In genomic region chr19:58513694-58514563, GRCh38 we compare ENCODE assay signal across 1 cellular context.
TF ChIP-seq lines count a peak whose summit lies in the region.

No MANE protein-coding gene starts in this region.

TF ChIP-seq in HepG2, 621 proteins besides CTCF, POLR2A, EP300 and RAD21 (continued from another document and continues in another):
- TF ChIP-seq, protein P1, sequence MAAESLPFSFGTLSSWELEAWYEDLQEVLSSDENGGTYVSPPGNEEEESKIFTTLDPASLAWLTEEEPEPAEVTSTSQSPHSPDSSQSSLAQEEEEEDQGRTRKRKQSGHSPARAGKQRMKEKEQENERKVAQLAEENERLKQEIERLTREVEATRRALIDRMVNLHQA (CRISPR knock-in tag; IDR thresholded peaks at IDR 0.05) = no peak
- TF ChIP-seq KLF13 (CRISPR knock-in tag; IDR thresholded peaks at IDR 0.05) (no peak), ZNF607 (CRISPR knock-in tag; IDR thresholded peaks at IDR 0.05; ENCODE audit: borderline replicate concordance) (peak; percentile 91), ZNF275 (CRISPR knock-in tag; IDR thresholded peaks at IDR 0.05; ENCODE audit: borderline replicate concordance) (peak; percentile 71; the same call in 1 of the 2 replicates), AHDC1 (CRISPR knock-in tag; IDR thresholded peaks at IDR 0.05; ENCODE audit: borderline replicate concordance) (no peak), SIN3A (IDR thresholded peaks at IDR 0.05; ENCODE audit: borderline replicate concordance, low read depth, low read length) (no peak), PTBP1 (IDR thresholded peaks at IDR 0.05; ENCODE audit: low read depth, low read length, poor library complexity, severe bottlenecking) (no peak), SAP130 (CRISPR knock-in tag; IDR thresholded peaks at IDR 0.05; ENCODE audit: low read depth) (peak; percentile 81), ZNF776 (CRISPR knock-in tag; IDR thresholded peaks at IDR 0.05) (peak; percentile 66; the same call in 1 of the 2 replicates), REL (CRISPR knock-in tag; conservative IDR thresholded peaks at IDR 0.05) (no peak; the same call in 1 of the 2 replicates), ZFP36L1 (CRISPR knock-in tag; IDR thresholded peaks at IDR 0.05) (peak; percentile 77; the same call in 1 of the 2 replicates), ZNF850 (CRISPR knock-in tag; conservative IDR thresholded peaks at IDR 0.05) (no peak), DR1 (CRISPR knock-in tag; IDR thresholded peaks at IDR 0.05) (peak; percentile 29; the same call in 1 of the 2 replicates), FOXO1 (CRISPR knock-in tag; IDR thresholded peaks at IDR 0.05) (0 out of 2 replicates have a peak, but pooled peaks have one; percentile 29), ZNF782 (CRISPR knock-in tag; IDR thresholded peaks at IDR 0.05; ENCODE audit: borderline replicate concordance) (peak; percentile 55), ATF3 (CRISPR knock-in tag; IDR thresholded peaks at IDR 0.05) (peak; percentile 49; the same call in 1 of the 2 replicates), POLR2G (IDR thresholded peaks at IDR 0.05; ENCODE audit: low read depth, low read length) (peak; percentile 89), ZFP82 (CRISPR knock-in tag; IDR thresholded peaks at IDR 0.05; ENCODE audit: borderline replicate concordance) (no peak), NFATC3 (CRISPR knock-in tag; IDR thresholded peaks at IDR 0.05) (no peak), ZBTB25 (CRISPR knock-in tag; IDR thresholded peaks at IDR 0.05) (peak; percentile 39; the same call in 1 of the 2 replicates), TCF12 (IDR thresholded peaks at IDR 0.05) (no peak), TCF12 (CRISPR knock-in tag; IDR thresholded peaks at IDR 0.05) (peak; percentile 88; the same call in 1 of the 2 replicates), ZSCAN21 (CRISPR knock-in tag; IDR thresholded peaks at IDR 0.05; ENCODE audit: borderline replicate concordance) (peak; percentile 95), ZNF616 (CRISPR knock-in tag; IDR thresholded peaks at IDR 0.05; ENCODE audit: low read depth) (peak; percentile 69), ZNF225 (CRISPR knock-in tag; IDR thresholded peaks at IDR 0.05) (no peak), GATA4 (IDR thresholded peaks at IDR 0.05; ENCODE audit: borderline replicate concordance, low read depth) (0 out of 2 replicates have a peak, but pooled peaks have one; percentile 29), RARA (CRISPR knock-in tag; IDR thresholded peaks at IDR 0.05) (peak; percentile 41; the same call in 1 of the 2 replicates), ZNF546 (CRISPR knock-in tag; conservative IDR thresholded peaks at IDR 0.05) (0 out of 2 replicates have a peak, but pooled peaks have one; percentile 41), ZNF10 (CRISPR knock-in tag; IDR thresholded peaks at IDR 0.05; ENCODE audit: borderline replicate concordance, low read depth) (no peak), MAF1 (CRISPR knock-in tag; IDR thresholded peaks at IDR 0.05; ENCODE audit: borderline replicate concordance) (0 out of 2 replicates have a peak, but pooled peaks have one; percentile 31), MATR3 (CRISPR knock-in tag; IDR thresholded peaks at IDR 0.05) (no peak), NCOA1 (CRISPR knock-in tag; IDR thresholded peaks at IDR 0.05) (no peak), TEAD3 (CRISPR knock-in tag; optimal IDR thresholded peaks at IDR 0.05; ENCODE audit: borderline replicate concordance) (peak; percentile 72), ZBTB7B (CRISPR knock-in tag; IDR thresholded peaks at IDR 0.05) (0 out of 2 replicates have a peak, but pooled peaks have one; percentile 56), ZNF891 (CRISPR knock-in tag; IDR thresholded peaks at IDR 0.05) (no peak), ETV6 (CRISPR knock-in tag; conservative IDR thresholded peaks at IDR 0.05) (peak; percentile 78), ZNF232 (CRISPR knock-in tag; IDR thresholded peaks at IDR 0.05; ENCODE audit: borderline replicate concordance) (no peak), MAFK (conservative IDR thresholded peaks at IDR 0.05 in 1 of 2, IDR thresholded peaks at IDR 0.05 in 1 of 2; ENCODE audit: low read length in 2 of 2) (no peak), SNRNP70 (IDR thresholded peaks at IDR 0.05; ENCODE audit: low read depth, low read length) (no peak), AFF4 (CRISPR knock-in tag; IDR thresholded peaks at IDR 0.05) (no peak)
- TF ChIP-seq, protein P2, sequence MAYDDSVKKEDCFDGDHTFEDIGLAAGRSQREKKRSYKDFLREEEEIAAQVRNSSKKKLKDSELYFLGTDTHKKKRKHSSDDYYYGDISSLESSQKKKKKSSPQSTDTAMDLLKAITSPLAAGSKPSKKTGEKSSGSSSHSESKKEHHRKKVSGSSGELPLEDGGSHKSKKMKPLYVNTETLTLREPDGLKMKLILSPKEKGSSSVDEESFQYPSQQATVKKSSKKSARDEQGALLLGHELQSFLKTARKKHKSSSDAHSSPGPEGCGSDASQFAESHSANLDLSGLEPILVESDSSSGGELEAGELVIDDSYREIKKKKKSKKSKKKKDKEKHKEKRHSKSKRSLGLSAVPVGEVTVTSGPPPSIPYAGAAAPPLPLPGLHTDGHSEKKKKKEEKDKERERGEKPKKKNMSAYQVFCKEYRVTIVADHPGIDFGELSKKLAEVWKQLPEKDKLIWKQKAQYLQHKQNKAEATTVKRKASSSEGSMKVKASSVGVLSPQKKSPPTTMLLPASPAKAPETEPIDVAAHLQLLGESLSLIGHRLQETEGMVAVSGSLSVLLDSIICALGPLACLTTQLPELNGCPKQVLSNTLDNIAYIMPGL (CRISPR knock-in tag; IDR thresholded peaks at IDR 0.05; ENCODE audit: borderline replicate concordance in 1 of 2, low read depth in 1 of 2) = peak; percentile 84 to 95
- TF ChIP-seq, protein P3, sequence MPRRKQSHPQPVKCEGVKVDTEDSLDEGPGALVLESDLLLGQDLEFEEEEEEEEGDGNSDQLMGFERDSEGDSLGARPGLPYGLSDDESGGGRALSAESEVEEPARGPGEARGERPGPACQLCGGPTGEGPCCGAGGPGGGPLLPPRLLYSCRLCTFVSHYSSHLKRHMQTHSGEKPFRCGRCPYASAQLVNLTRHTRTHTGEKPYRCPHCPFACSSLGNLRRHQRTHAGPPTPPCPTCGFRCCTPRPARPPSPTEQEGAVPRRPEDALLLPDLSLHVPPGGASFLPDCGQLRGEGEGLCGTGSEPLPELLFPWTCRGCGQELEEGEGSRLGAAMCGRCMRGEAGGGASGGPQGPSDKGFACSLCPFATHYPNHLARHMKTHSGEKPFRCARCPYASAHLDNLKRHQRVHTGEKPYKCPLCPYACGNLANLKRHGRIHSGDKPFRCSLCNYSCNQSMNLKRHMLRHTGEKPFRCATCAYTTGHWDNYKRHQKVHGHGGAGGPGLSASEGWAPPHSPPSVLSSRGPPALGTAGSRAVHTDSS (CRISPR knock-in tag; conservative IDR thresholded peaks at IDR 0.05) = 0 out of 2 replicates have a peak, but pooled peaks have one; percentile 51
- TF ChIP-seq, protein P4, sequence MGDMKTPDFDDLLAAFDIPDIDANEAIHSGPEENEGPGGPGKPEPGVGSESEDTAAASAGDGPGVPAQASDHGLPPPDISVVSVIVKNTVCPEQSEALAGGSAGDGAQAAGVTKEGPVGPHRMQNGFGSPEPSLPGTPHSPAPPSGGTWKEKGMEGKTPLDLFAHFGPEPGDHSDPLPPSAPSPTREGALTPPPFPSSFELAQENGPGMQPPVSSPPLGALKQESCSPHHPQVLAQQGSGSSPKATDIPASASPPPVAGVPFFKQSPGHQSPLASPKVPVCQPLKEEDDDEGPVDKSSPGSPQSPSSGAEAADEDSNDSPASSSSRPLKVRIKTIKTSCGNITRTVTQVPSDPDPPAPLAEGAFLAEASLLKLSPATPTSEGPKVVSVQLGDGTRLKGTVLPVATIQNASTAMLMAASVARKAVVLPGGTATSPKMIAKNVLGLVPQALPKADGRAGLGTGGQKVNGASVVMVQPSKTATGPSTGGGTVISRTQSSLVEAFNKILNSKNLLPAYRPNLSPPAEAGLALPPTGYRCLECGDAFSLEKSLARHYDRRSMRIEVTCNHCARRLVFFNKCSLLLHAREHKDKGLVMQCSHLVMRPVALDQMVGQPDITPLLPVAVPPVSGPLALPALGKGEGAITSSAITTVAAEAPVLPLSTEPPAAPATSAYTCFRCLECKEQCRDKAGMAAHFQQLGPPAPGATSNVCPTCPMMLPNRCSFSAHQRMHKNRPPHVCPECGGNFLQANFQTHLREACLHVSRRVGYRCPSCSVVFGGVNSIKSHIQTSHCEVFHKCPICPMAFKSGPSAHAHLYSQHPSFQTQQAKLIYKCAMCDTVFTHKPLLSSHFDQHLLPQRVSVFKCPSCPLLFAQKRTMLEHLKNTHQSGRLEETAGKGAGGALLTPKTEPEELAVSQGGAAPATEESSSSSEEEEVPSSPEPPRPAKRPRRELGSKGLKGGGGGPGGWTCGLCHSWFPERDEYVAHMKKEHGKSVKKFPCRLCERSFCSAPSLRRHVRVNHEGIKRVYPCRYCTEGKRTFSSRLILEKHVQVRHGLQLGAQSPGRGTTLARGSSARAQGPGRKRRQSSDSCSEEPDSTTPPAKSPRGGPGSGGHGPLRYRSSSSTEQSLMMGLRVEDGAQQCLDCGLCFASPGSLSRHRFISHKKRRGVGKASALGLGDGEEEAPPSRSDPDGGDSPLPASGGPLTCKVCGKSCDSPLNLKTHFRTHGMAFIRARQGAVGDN (CRISPR knock-in tag; IDR thresholded peaks at IDR 0.05) = peak; percentile 95
